In the genomic region with DNA sequence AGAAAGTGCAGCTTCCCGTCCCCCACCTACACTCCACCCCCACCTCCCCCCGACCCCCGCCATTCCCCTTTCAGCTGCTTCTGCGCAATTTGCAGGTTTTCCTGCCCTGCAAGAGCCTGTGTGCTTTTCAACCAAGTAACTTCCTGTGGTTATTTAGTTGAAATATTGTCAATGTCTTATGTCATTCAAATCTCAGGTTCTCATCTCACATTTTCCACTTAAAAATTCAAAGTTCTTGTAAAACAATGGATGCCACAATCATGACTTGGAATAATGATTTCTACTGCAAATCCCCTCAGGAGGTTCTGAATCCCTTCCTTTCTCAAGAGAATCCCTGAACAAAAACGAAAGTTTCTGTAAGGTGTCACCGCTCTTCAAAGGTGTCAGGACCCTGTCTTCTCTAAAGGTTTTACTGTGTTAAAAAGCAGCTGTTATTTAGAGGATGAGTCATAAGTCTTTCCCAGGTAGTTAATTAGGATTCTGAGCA, we compare ENCODE assay signal across 1 cellular context.
TF ChIP-seq lines count a peak whose summit lies in the region.

No MANE protein-coding gene starts in this region.

TF ChIP-seq in IMR-90, 13 proteins besides CTCF, POLR2A, EP300 and RAD21:
- TF ChIP-seq, protein P1, sequence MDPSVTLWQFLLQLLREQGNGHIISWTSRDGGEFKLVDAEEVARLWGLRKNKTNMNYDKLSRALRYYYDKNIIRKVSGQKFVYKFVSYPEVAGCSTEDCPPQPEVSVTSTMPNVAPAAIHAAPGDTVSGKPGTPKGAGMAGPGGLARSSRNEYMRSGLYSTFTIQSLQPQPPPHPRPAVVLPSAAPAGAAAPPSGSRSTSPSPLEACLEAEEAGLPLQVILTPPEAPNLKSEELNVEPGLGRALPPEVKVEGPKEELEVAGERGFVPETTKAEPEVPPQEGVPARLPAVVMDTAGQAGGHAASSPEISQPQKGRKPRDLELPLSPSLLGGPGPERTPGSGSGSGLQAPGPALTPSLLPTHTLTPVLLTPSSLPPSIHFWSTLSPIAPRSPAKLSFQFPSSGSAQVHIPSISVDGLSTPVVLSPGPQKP (IDR thresholded peaks at IDR 0.05; ENCODE audit: borderline replicate concordance, low read depth, low read length) = no peak
- TF ChIP-seq RCOR1 (IDR thresholded peaks at IDR 0.05; ENCODE audit: insufficient replicate concordance, low read length) = no peak
- no peak for TF ChIP-seq CEBPB (IDR thresholded peaks at IDR 0.05; ENCODE audit: low read depth, low read length)
- TF ChIP-seq SMC3 (IDR thresholded peaks at IDR 0.05; ENCODE audit: low read depth, low read length) = no peak
- no peak for TF ChIP-seq MXI1 (IDR thresholded peaks at IDR 0.05; ENCODE audit: borderline replicate concordance, low read depth, low read length)
- TF ChIP-seq CHD1 (IDR thresholded peaks at IDR 0.05; ENCODE audit: low read depth, low read length) = no peak
